ENCODE assay signal across 8 cellular contexts in genomic region chr1:221478050-221478949, GRCh38.
DNase-seq lines count a peak whose midpoint lies in the region; ATAC-seq and TF ChIP-seq lines count a peak whose summit lies in the region.

No MANE protein-coding gene starts in this region.

- H3K9me3 ChIP-seq in uterus: no peaks in the 10 kb centered on the region

- CTCF ChIA-PET in Calu3 (lab: Charles Lee): interaction anchor here (0.5 to 2.9 kb wide), 13 partner anchors 231 to 977 kb away, joined by 3 to 19 read pairs (median 4); partner anchors contain the start of gene DUSP10

- H3K27me3 Mint-ChIP-seq in Calu3 (ENCODE audit: unreplicated experiment): no peaks in the 10 kb centered on the region
- H3K27me3 Mint-ChIP-seq in activated T-helper 17 cell treated with anti-CD3 and anti-CD28 coated beads, Interleukin-2, amount 50 U/mL, for 72 hours: peaks cover 8% of the 10 kb centered on the region

- H3K27me3 ChIP-seq in uterus: no peaks in the 10 kb centered on the region

- no peak for TF ChIP-seq POLR2A in uterus (IDR thresholded peaks at IDR 0.05)

- no peaks in the 10 kb centered on the region for H3K36me3 ChIP-seq in uterus

- H3K36me3 Mint-ChIP-seq in Calu3 (ENCODE audit: insufficient read depth, unreplicated experiment): no peaks in the 10 kb centered on the region
- H3K36me3 Mint-ChIP-seq in activated T-helper 17 cell treated with anti-CD3 and anti-CD28 coated beads, Interleukin-2, amount 50 U/mL, for 72 hours (ENCODE audit: low read depth): no peaks in the 10 kb centered on the region

- no peak overlapping the region for H3K27ac Mint-ChIP-seq in Calu3 (ENCODE audit: unreplicated experiment)
- H3K27ac Mint-ChIP-seq in activated T-helper 17 cell treated with anti-CD3 and anti-CD28 coated beads, Interleukin-2, amount 50 U/mL, for 72 hours: no peak overlapping the region

- H3K4me1 Mint-ChIP-seq in Calu3 (ENCODE audit: low read depth, unreplicated experiment): peaks cover 14% of the 10 kb centered on the region
- no peaks in the 10 kb centered on the region for H3K4me1 Mint-ChIP-seq in activated T-helper 17 cell treated with anti-CD3 and anti-CD28 coated beads, Interleukin-2, amount 50 U/mL, for 72 hours

- DNase-seq in Calu3: peak; percentile 81
- DNase-seq in RKO (ENCODE audit: low spot score): peak; percentile 75
- DNase-seq in germinal center (ENCODE audit: low spot score): peak; percentile 20
- peak; percentile 33 to 95 (median 71) for DNase-seq in posterior cingulate gyrus
- peak; percentile 22 to 34 for DNase-seq in uterus

- no peak overlapping the region for H3K4me3 ChIP-seq in uterus

- H3K4me3 Mint-ChIP-seq in Calu3 (ENCODE audit: low read depth, unreplicated experiment): no peak overlapping the region
- H3K4me3 Mint-ChIP-seq in activated T-helper 17 cell treated with anti-CD3 and anti-CD28 coated beads, Interleukin-2, amount 50 U/mL, for 72 hours: no peak overlapping the region

- BruUV-seq in Calu3 (replicated peaks; lab: Mats Ljungman, UMichigan): no TSS peak

- peak; percentile 87 for ATAC-seq in GM19455 (IDR thresholded peaks at IDR 0.05; ENCODE audit: unreplicated experiment)
- ATAC-seq in HG03565 (IDR thresholded peaks at IDR 0.05; ENCODE audit: unreplicated experiment): peak; percentile 90
- ATAC-seq in activated T-helper 17 cell treated with anti-CD3 and anti-CD28 coated beads, Interleukin-2, amount 50 U/mL, for 72 hours (replicated peaks): peak; percentile 91

- no peaks in the 10 kb centered on the region for H3K9me3 Mint-ChIP-seq in Calu3 (ENCODE audit: low read depth, unreplicated experiment)
- H3K9me3 Mint-ChIP-seq in activated T-helper 17 cell treated with anti-CD3 and anti-CD28 coated beads, Interleukin-2, amount 50 U/mL, for 72 hours: no peaks in the 10 kb centered on the region

- no peak overlapping the region for H3K27ac ChIP-seq in uterus

- no peaks in the 10 kb centered on the region for H3K4me1 ChIP-seq in uterus

- intact Hi-C loops in Calu3 (cut with micrococcal nuclease; ENCODE audit: unreplicated experiment) (loop anchor here (1.0 to 10.0 kb wide), 6 partner anchors 265 to 974 kb away; partner anchors contain the start of gene DUSP10), posterior cingulate gyrus (cut with DNase I) (loop anchor here (5.0 kb wide), 2 partner anchors 264 to 979 kb away; partner anchors contain the start of gene DUSP10), uterus (cut with DNase I; ENCODE audit: low total_unique reads) (no loop called here)

- peak; percentile 71 for TF ChIP-seq CTCF in Calu3 (IDR thresholded peaks at IDR 0.05; ENCODE audit: unreplicated experiment)
- peak; percentile 20 to 47 (median 28) for TF ChIP-seq CTCF in uterus (IDR thresholded peaks at IDR 0.05)

Comparison
In these comparisons a context has a peak if more than half of its experiments do, and no peak if none do; other contexts are left out.
1. DNase-seq: peak in every context shown above with its lines; median percentile 81 in Calu3; 75 in RKO; 71 in posterior cingulate gyrus; 28 in uterus; 20 in germinal center.